ENCODE assay signal across 8 cellular contexts in the genomic region with DNA sequence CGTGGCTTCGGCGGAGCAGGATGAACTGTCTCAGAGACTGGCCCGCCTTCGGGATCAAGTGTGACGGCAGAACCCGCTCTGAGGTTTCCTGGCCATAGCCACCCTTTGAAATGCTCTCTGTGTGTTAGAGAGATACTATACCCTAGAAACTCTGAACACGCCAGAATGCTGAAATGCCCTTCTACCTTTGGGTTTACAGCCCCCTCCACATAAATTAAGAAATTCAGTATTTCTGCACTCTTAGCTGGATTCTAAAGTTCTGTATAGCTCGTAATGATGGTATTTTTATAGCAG. TPM values are rescaled to one million over a fixed set of nuclear protein-coding genes. Genes with fewer than 3 reads are reported as not detected.
DNase-seq lines count a peak whose midpoint lies in the region; ATAC-seq, FAIRE-seq and TF ChIP-seq lines count a peak whose summit lies in the region.

No MANE protein-coding gene starts in this region.

- H3K36me3 Mint-ChIP-seq in Caco-2 (ENCODE audit: insufficient read depth, unreplicated experiment) = peaks cover 43% of the 10 kb centered on the region

- H3K36me3 ChIP-seq in Caco-2 (ENCODE audit: control insufficient read depth, insufficient read depth, low read length) (no peaks in the 10 kb centered on the region), Panc1 (ENCODE audit: control insufficient read depth, insufficient read depth, low read length) (peaks cover 3% of the 10 kb centered on the region; the same call in 1 of the 2 replicates), pancreas (no peaks in the 10 kb centered on the region)

- H3K9me3 Mint-ChIP-seq in Caco-2 (ENCODE audit: unreplicated experiment) = no peaks in the 10 kb centered on the region

- no peak for TF ChIP-seq CTCF in Caco-2 (IDR thresholded peaks at IDR 0.05; ENCODE audit: insufficient read depth in 1 of 2, low read depth in 1 of 2, low read length in 1 of 2, severe bottlenecking in 1 of 2, unreplicated experiment in 1 of 2)
- TF ChIP-seq CTCF in Panc1 (IDR thresholded peaks at IDR 0.05) = no peak
- TF ChIP-seq CTCF in pancreas (IDR thresholded peaks at IDR 0.05) = no peak

- BruUV-seq in Caco-2 (replicated peaks; lab: Mats Ljungman, UMichigan) (no TSS peak), Panc1 (replicated peaks; lab: Mats Ljungman, UMichigan) (no TSS peak)

- H3K27ac ChIP-seq in Panc1 (ENCODE audit: low read length) = peak overlapping the region; percentile 87
- H3K27ac ChIP-seq in epithelial cell of prostate = peak overlapping the region; percentile 97
- peak overlapping the region in 2 of 4 donors; percentile 83 to 88 for H3K27ac ChIP-seq in pancreas

- in situ Hi-C loops in Panc1 (cut with HindIII; ENCODE audit: low pct_unique_long_range_greater_than_20kb, low sequenced_read_pairs) = no loop called here

- WGBS in pancreas, 2 donors = 1% methylated on average over 9 of the region's 9 CpGs

- H3K4me1 ChIP-seq in Caco-2 (peaks cover 53% of the 10 kb centered on the region), Panc1 (ENCODE audit: control insufficient read depth, insufficient read depth, low read length) (peaks cover 17% of the 10 kb centered on the region), pancreas (peaks cover 13 to 16% (median 15%) of the 10 kb centered on the region in 3 donors)

- peak overlapping the region; percentile 93 for H3K27ac Mint-ChIP-seq in Caco-2 (ENCODE audit: unreplicated experiment)

- no peak for DNase-seq in Caco-2
- no peak for DNase-seq in Panc1 (ENCODE audit: low read depth, low spot score)
- DNase-seq in epithelial cell of prostate (ENCODE audit: low read depth, low spot score) = no peak
- no peak for DNase-seq in pancreas
- no peak for DNase-seq in AG08395 (ENCODE audit: low spot score)
- no peak for DNase-seq in SKM-1 (lab: John Stamatoyannopoulos, UW; ENCODE audit: unreplicated experiment)

- H3K4me3 ChIP-seq in Caco-2 (ENCODE audit: low read depth, low read length) = peak overlapping the region; percentile 91
- peak overlapping the region; percentile 80 to 100 for H3K4me3 ChIP-seq in Panc1 (ENCODE audit: low read depth in 2 of 2, low read length in 2 of 2)
- peak overlapping the region; percentile 62 to 82 (median 72) for H3K4me3 ChIP-seq in pancreas

- H3K4me1 Mint-ChIP-seq in Caco-2 (ENCODE audit: low read depth, unreplicated experiment) = peaks cover 15% of the 10 kb centered on the region

- no peaks in the 10 kb centered on the region for H3K9me3 ChIP-seq in Caco-2
- H3K9me3 ChIP-seq in Panc1 (ENCODE audit: control insufficient read depth, insufficient read depth, low read depth, low read length) = no peaks in the 10 kb centered on the region
- H3K9me3 ChIP-seq in pancreas = no peaks in the 10 kb centered on the region

- H3K27me3 Mint-ChIP-seq in Caco-2 (ENCODE audit: insufficient read depth, unreplicated experiment) = no peaks in the 10 kb centered on the region

- no peak for FAIRE-seq in pancreas (lab: Jason Lieb, UNC)

- intact Hi-C loops in Caco-2 (cut with micrococcal nuclease; ENCODE audit: unreplicated experiment) (loop anchor here (5.0 kb wide), 1 partner anchor 35 kb away; no protein-coding TSS in a partner anchor), Panc1 (cut with micrococcal nuclease; ENCODE audit: unreplicated experiment) (no loop called here), pancreas (cut with DNase I) (no loop called here)

- POLR2A ChIA-PET in Caco-2 (lab: Charles Lee) (interaction anchor here (0.9 to 4.9 kb wide), 2 partner anchors 12 to 42 kb away, joined by 3 to 70 read pairs; no protein-coding TSS in a partner anchor), Panc1 (lab: Charles Lee) (no interaction called here)

- peak overlapping the region; percentile 93 for H3K4me3 Mint-ChIP-seq in Caco-2 (ENCODE audit: unreplicated experiment)

- H3K27me3 ChIP-seq in Caco-2 (replicated peaks; ENCODE audit: control insufficient read depth, insufficient read depth, low read length) = no peaks in the 10 kb centered on the region
- no peaks in the 10 kb centered on the region for H3K27me3 ChIP-seq in Panc1 (ENCODE audit: control insufficient read depth, insufficient read depth, low read length)
- H3K27me3 ChIP-seq in pancreas = no peaks in the 10 kb centered on the region

- ATAC-seq in Panc1 (no peak), pancreas (no peak), GM18907 (IDR thresholded peaks at IDR 0.05; ENCODE audit: unreplicated experiment) (no peak), HG02885 (IDR thresholded peaks at IDR 0.05; ENCODE audit: poor library complexity, unreplicated experiment) (no peak)

- CTCF ChIA-PET in Caco-2 (lab: Charles Lee) (interaction anchor here (0.9 kb wide), 1 partner anchor 23 kb away, joined by 3 read pairs; no protein-coding TSS in a partner anchor), Panc1 (lab: Charles Lee) (no interaction called here)

RNA-seq across cellular contexts. Expression of a gene that starts 0.8 kb away (rescaled TPM):
- total RNA-seq in Caco-2 (2022) (45.2 and 56.5 TPM in 2 replicates), Panc1 (2021; ENCODE audit: unreplicated experiment) (17.1 TPM), pancreas (10 to 100 TPM; 10.4 to 22.0 (median 13.3) TPM)
- 20.1 TPM for polyA plus RNA-seq in Panc1 (2012; ENCODE audit: insufficient read length)
- polyA plus RNA-seq in pancreas = 10 to 100 TPM in 1 of 2 donors, 1 to 10 TPM in 1; 9.5 to 19.6 TPM

RNA-seq across cellular contexts. Expression of a gene that starts 56.1 kb away (rescaled TPM):
- total RNA-seq in Caco-2 (2022) = 47.4 and 52.6 TPM in 2 replicates
- 37.1 TPM for total RNA-seq in Panc1 (2021; ENCODE audit: unreplicated experiment)
- 31.6 TPM for polyA plus RNA-seq in Panc1 (2012; ENCODE audit: insufficient read length)
- total RNA-seq in pancreas = 10 to 100 TPM; 20.7 to 30.4 (median 24.8) TPM
- 10 to 100 TPM; 24.8 to 43.2 TPM for polyA plus RNA-seq in pancreas
